In the genomic region with DNA sequence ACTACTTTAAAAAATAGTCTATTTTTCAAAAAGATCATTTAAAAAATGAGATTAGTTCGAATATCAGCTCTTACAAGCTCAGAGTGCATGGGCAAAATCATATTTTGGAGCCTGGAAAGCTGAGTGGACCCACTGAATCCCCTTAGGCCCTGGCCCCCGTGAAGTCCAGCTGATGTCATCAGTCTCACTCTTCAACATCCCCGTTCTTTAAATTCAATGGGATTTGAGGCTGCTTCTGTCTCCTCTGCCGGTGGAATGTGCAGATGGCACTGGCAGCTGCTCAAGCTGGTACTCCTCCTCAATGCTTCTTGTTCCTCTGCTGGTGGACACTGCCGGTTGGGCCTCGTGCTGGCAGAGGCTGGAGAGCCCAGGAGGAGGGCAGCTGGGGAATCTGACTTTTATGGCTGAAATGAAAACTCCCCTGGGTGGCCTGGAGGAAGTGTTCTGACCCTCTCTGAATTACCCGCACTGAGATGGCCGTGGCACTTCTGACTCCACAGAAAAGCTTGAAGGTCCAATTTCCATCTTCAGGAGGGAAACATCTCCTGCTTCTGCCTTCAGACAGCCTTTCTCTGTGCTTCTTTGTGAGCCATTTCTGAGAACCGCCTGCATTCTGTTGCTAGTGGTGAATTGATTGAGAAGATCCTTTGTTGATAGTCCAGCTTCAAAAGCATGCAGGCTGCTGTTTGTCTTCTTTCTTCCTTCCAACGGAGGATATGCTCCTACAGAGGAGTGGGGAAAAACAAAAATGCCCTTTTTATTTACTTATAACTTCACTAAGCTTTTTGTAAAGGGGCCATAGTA, we compare ENCODE assay signal across 19 cellular contexts.
DNase-seq lines count a peak whose midpoint lies in the region; ATAC-seq and TF ChIP-seq lines count a peak whose summit lies in the region.
"Had no signal": no experiment of that assay in that cellular context is flagged by ENCODE, and none has a peak within 500 bp of the region (broad histone marks: within the 10 kb centered on the region; RNA-seq: fewer than 3 reads in every experiment).

No MANE protein-coding gene starts in this region.

- no peaks in the 10 kb centered on the region for H3K9me3 ChIP-seq in WERI-Rb-1 (ENCODE audit: severe bottlenecking)
- H3K9me3 ChIP-seq: thoracic aorta had no signal

- no peaks in the 10 kb centered on the region for H3K27me3 Mint-ChIP-seq in natural killer cell (ENCODE audit: low read depth in 2 of 2)
- H3K27me3 Mint-ChIP-seq: activated naive CD4-positive, alpha-beta T cell treated with anti-CD3 and anti-CD28 coated beads, Interleukin-2, amount 10 ng/mL, durations not matched to agents 7 days and 5 days had no signal

- no peak overlapping the region for H3K27ac Mint-ChIP-seq in natural killer cell
- H3K27ac Mint-ChIP-seq: activated naive CD4-positive, alpha-beta T cell treated with anti-CD3 and anti-CD28 coated beads, Interleukin-2, amount 10 ng/mL, durations not matched to agents 7 days and 5 days; CD14-positive monocyte; H9; nephron progenitor cell had no signal

- no peak overlapping the region for H3K27ac ChIP-seq in WERI-Rb-1
- peak overlapping the region; percentile 94 for H3K27ac ChIP-seq in substantia nigra (ENCODE audit: low read depth, low read length, poor library complexity, severe bottlenecking)
- H3K27ac ChIP-seq: thoracic aorta had no signal

- no peak overlapping the region for H3K4me3 ChIP-seq in WERI-Rb-1 (ENCODE audit: low read depth, low read length)
- H3K4me3 ChIP-seq: lung, thoracic aorta had no signal

- no peaks in the 10 kb centered on the region for H3K27me3 ChIP-seq in WERI-Rb-1 (ENCODE audit: insufficient read depth, low read depth, severe bottlenecking)

- DNase-seq in NCI-H1417 (lab: John Stamatoyannopoulos, UW), result peak in 2 of 3 experiments; percentile 10 to 61
- no peak for DNase-seq in NCI-H1417 treated with DMSO at 0.1 percent for 48 hours (lab: John Stamatoyannopoulos, UW)
- DNase-seq in WERI-Rb-1, result peak; percentile 16
- peak; percentile 57 for DNase-seq in inferior parietal cortex (ENCODE audit: extremely low spot score)
- peak in 37 of 49 donors; percentile 14 to 81 (median 49) for DNase-seq in substantia nigra (lab: John Stamatoyannopoulos, UW)
- DNase-seq in GDM1 (lab: John Stamatoyannopoulos, UW), result no peak
- no peak for DNase-seq in cerebellar nuclear complex (lab: John Stamatoyannopoulos, UW)
- DNase-seq in natural killer cell, result no peak
- DNase-seq: activated CD4-positive, alpha-beta T cell treated with anti-CD3 and anti-CD28 coated beads for 48 hours; activated naive CD4-positive, alpha-beta T cell treated with anti-CD3 and anti-CD28 coated beads, Interleukin-2, amount 10 ng/mL, durations not matched to agents 7 days and 5 days; foreskin fibroblast; H9; nephron progenitor cell; SIG-M5; T-helper 9 cell had no signal

- intact Hi-C loops in natural killer cell (cut with micrococcal nuclease), result no loop called here

- no peak overlapping the region for H3K4me3 Mint-ChIP-seq in natural killer cell
- H3K4me3 Mint-ChIP-seq: activated naive CD4-positive, alpha-beta T cell treated with anti-CD3 and anti-CD28 coated beads, Interleukin-2, amount 10 ng/mL, durations not matched to agents 7 days and 5 days; CD14-positive monocyte; H9; nephron progenitor cell had no signal

- no peaks in the 10 kb centered on the region for H3K36me3 Mint-ChIP-seq in natural killer cell
- H3K36me3 Mint-ChIP-seq: activated naive CD4-positive, alpha-beta T cell treated with anti-CD3 and anti-CD28 coated beads, Interleukin-2, amount 10 ng/mL, durations not matched to agents 7 days and 5 days; CD14-positive monocyte had no signal

- no peak for TF ChIP-seq CTCF in WERI-Rb-1 (IDR thresholded peaks at IDR 0.05; ENCODE audit: low read depth, low read length)
- TF ChIP-seq CTCF in natural killer cell (IDR thresholded peaks at IDR 0.05), result no peak

- no peaks in the 10 kb centered on the region for H3K9me3 Mint-ChIP-seq in natural killer cell
- H3K9me3 Mint-ChIP-seq: activated naive CD4-positive, alpha-beta T cell treated with anti-CD3 and anti-CD28 coated beads, Interleukin-2, amount 10 ng/mL, durations not matched to agents 7 days and 5 days; H9; nephron progenitor cell had no signal

- H3K4me1 Mint-ChIP-seq in natural killer cell, result no peaks in the 10 kb centered on the region
- H3K4me1 Mint-ChIP-seq: activated naive CD4-positive, alpha-beta T cell treated with anti-CD3 and anti-CD28 coated beads, Interleukin-2, amount 10 ng/mL, durations not matched to agents 7 days and 5 days; CD14-positive monocyte had no signal

- no peak for ATAC-seq in natural killer cell
- ATAC-seq: sciatic nerve had no signal

- no peaks in the 10 kb centered on the region for H3K36me3 ChIP-seq in WERI-Rb-1
- H3K36me3 ChIP-seq: thoracic aorta had no signal

Comparison
In these comparisons a context has a peak if more than half of its experiments do, and no peak if none do; other contexts are left out.
1. DNase-seq: peak in NCI-H1417 (2 of 3), WERI-Rb-1 (single experiment), inferior parietal cortex (single experiment) and substantia nigra (37 of 49); none in NCI-H1417 treated with DMSO at 0.1 percent for 48 hours (single experiment), GDM1 (single experiment), cerebellar nuclear complex (0 of 2) and natural killer cell (single experiment).